In the genomic region with DNA sequence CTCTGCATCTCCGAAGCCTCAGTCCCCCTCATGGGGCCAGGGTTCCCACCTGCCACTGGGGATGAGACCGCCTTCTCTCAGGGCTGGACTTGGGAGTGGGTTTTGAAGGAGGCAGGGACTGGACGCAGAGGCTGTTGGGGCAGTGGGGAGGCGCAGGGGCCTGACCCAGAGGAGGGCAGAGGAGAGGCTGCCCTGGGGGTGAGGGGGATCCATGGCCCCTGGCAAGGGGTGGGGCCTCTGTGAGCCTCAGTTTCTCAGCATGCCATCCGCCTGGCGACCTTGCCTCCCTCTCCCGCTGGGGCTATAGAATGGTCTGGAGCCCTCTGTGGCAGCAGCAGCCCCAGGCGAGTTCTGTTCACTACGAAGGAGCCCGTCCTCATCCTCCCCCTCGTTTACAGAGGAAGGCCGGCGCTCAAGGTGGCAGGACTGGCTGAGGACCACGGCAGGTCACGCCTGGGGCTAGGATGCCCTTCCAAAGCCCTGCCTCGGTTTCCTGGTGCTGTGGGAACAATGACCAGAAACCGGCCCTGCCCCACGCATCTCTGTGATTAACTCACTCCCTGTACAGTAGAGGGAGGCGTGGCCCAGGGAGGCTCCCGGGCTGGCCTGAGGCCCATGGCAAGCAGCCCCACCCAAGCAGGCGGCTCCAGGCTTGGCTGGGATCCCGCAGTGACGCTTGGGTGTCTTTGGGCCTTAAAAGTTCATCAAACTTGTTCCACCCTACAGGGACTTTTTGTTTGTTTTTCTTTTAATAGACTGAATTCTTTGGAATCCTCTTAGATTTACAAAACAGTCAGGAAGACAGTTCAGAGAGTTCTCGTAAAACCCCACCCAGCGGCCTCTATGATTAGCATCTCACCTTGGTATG, we compare ENCODE assay signal across 10 cellular contexts. TPM values are rescaled to one million over a fixed set of nuclear protein-coding genes. Genes with fewer than 3 reads are reported as not detected.
DNase-seq lines count a peak whose midpoint lies in the region; ATAC-seq, FAIRE-seq and TF ChIP-seq lines count a peak whose summit lies in the region.
"Had no signal": no experiment of that assay in that cellular context is flagged by ENCODE, and none has a peak within 500 bp of the region (broad histone marks: within the 10 kb centered on the region; RNA-seq: fewer than 3 reads in every experiment).

No MANE protein-coding gene starts in this region.

- DNase-seq in HCEC 1CT (peak; percentile 67), T1000 (lab: John Stamatoyannopoulos, UW) (peak; percentile 95), heart right ventricle (peak; percentile 92 to 94), small intestine (peak; percentile 89), dedifferentiated amniotic fluid mesenchymal stem cell (ENCODE audit: extremely low spot score) (no peak), NCI-H2081 (lab: John Stamatoyannopoulos, UW) (no peak)
- DNase-seq in activated CD4-positive, CD25-positive, alpha-beta regulatory T cell (lab: John Stamatoyannopoulos, UW), result no peak

- TF ChIP-seq CTCF in heart right ventricle (IDR thresholded peaks at IDR 0.05), result no peak

- intact Hi-C loops in heart right ventricle (cut with DNase I), result loop anchor here in 1 of 10 donors (5.0 kb wide), 1 partner anchor 59 kb away; no protein-coding TSS in a partner anchor

- H3K4me3 ChIP-seq in heart right ventricle (no peak overlapping the region), small intestine (ENCODE audit: low read depth in 1 of 2, low read length in 2 of 2) (no peak overlapping the region)

- no peak for FAIRE-seq in small intestine (lab: Jason Lieb, UNC)
- FAIRE-seq: GM18507 had no signal

- no peaks in the 10 kb centered on the region for H3K9me3 ChIP-seq in heart right ventricle
- no peaks in the 10 kb centered on the region for H3K9me3 ChIP-seq in small intestine (ENCODE audit: control insufficient read depth, low read depth)
- H3K9me3 ChIP-seq: neutrophil had no signal

- H3K27ac ChIP-seq in heart right ventricle, result peak overlapping the region in 8 of 10 donors; percentile 45 to 79 (median 68)
- H3K27ac ChIP-seq in small intestine (ENCODE audit: low read depth in 1 of 2, low read length in 1 of 2), result peak overlapping the region in 1 of 2 donors; percentile 22
- H3K27ac ChIP-seq: neutrophil had no signal

- ATAC-seq in heart right ventricle (peak; percentile 84 to 95 (median 92)), HG02981 (IDR thresholded peaks at IDR 0.05; ENCODE audit: unreplicated experiment) (no peak)

- 45 to 60% methylated on average over 25 of the region's 25 CpGs for WGBS in heart right ventricle, 2 donors
- WGBS in small intestine, 3 donors, result 24 to 54% (median 40%) methylated on average over 19 to 25 of the region's 25 CpGs

- no peaks in the 10 kb centered on the region for H3K27me3 ChIP-seq in heart right ventricle
- H3K27me3 ChIP-seq in small intestine (ENCODE audit: control insufficient read depth in 2 of 2, insufficient read depth in 2 of 2, low read length in 2 of 2), result no peaks in the 10 kb centered on the region
- H3K27me3 ChIP-seq: neutrophil had no signal

- peaks cover 18 to 57% (median 46%) of the 10 kb centered on the region in 9 donors for H3K4me1 ChIP-seq in heart right ventricle
- peaks cover 3 to 4% of the 10 kb centered on the region in 2 donors for H3K4me1 ChIP-seq in small intestine (ENCODE audit: control insufficient read depth in 2 of 2, insufficient read depth in 1 of 2, low read depth in 1 of 2, low read length in 1 of 2)

- H3K36me3 ChIP-seq in heart right ventricle (no peaks in the 10 kb centered on the region), small intestine (ENCODE audit: control insufficient read depth in 2 of 2, insufficient read depth in 2 of 2, low read length in 2 of 2) (no peaks in the 10 kb centered on the region)
- H3K36me3 ChIP-seq: neutrophil had no signal

RNA-seq across cellular contexts. Expression of a gene that starts 16.0 kb away (rescaled TPM):
- 10 to 100 TPM in 7 of 10 donors, 1 to 10 TPM in 3; 7.4 to 22.8 (median 12.7) TPM for total RNA-seq in heart right ventricle
- 1 to 10 TPM; 7.9 to 8.0 TPM for polyA plus RNA-seq in heart right ventricle
- 1 to 10 TPM in 2 of 3 donors, under 1 TPM in 1; 0.45 to 8.2 (median 4.3) TPM for polyA plus RNA-seq in small intestine

RNA-seq across cellular contexts. Expression of a gene that starts 24.5 kb away (rescaled TPM):
- total RNA-seq in heart right ventricle, result 10 to 100 TPM; 11.6 to 27.8 (median 17.7) TPM
- polyA plus RNA-seq in heart right ventricle (1 to 10 TPM; 7.2 to 9.1 TPM), small intestine (10 to 100 TPM in 1 of 3 donors, 1 to 10 TPM in 2; 1.1 to 12.7 (median 6.6) TPM)

Comparison
In these comparisons a context has a peak if more than half of its experiments do, and no peak if none do; other contexts are left out.
1. DNase-seq: peak in HCEC 1CT (single experiment), T1000 (single experiment), heart right ventricle (2 of 2) and small intestine (single experiment); none in dedifferentiated amniotic fluid mesenchymal stem cell (single experiment), NCI-H2081 (0 of 2) and activated CD4-positive, CD25-positive, alpha-beta regulatory T cell (0 of 4).